In genomic region chrY:11334151-11334550, GRCh38 we compare ENCODE assay signal across 11 cellular contexts.
DNase-seq lines count a peak whose midpoint lies in the region; ATAC-seq, FAIRE-seq and TF ChIP-seq lines count a peak whose summit lies in the region.
"Had no signal": no experiment of that assay in that cellular context is flagged by ENCODE, and none has a peak within 500 bp of the region (broad histone marks: within the 10 kb centered on the region; RNA-seq: fewer than 3 reads in every experiment).

No MANE protein-coding gene starts in this region.

- H3K9me3 ChIP-seq in vagina, result no peaks in the 10 kb centered on the region
- H3K9me3 ChIP-seq: thyroid gland had no signal

- H3K27me3 ChIP-seq in brain microvascular endothelial cell (replicated peaks), result no peaks in the 10 kb centered on the region
- no peaks in the 10 kb centered on the region for H3K27me3 ChIP-seq in vagina
- H3K27me3 ChIP-seq: thyroid gland had no signal

- no peak overlapping the region for H3K27ac ChIP-seq in brain microvascular endothelial cell
- no peak overlapping the region for H3K27ac ChIP-seq in vagina
- H3K27ac ChIP-seq: skin epidermis, thyroid gland had no signal

- no peak overlapping the region for H3K4me3 ChIP-seq in brain microvascular endothelial cell (ENCODE audit: low read depth, low read length)
- H3K4me3 ChIP-seq in vagina, result no peak overlapping the region
- H3K4me3 ChIP-seq: skin epidermis, thyroid gland had no signal

- H3K4me1 ChIP-seq in vagina, result no peaks in the 10 kb centered on the region
- H3K4me1 ChIP-seq: thyroid gland had no signal

- no peak for FAIRE-seq in H54 (lab: Jason Lieb, UNC)

- H3K36me3 ChIP-seq in brain microvascular endothelial cell (replicated peaks) (no peaks in the 10 kb centered on the region), vagina (no peaks in the 10 kb centered on the region)
- H3K36me3 ChIP-seq: thyroid gland had no signal

- ATAC-seq in HG03108 (IDR thresholded peaks at IDR 0.05; ENCODE audit: unreplicated experiment), result no peak

- TF ChIP-seq POLR2A in vagina (IDR thresholded peaks at IDR 0.05) (no peak), H54 (IDR thresholded peaks at IDR 0.05; ENCODE audit: low read depth, low read length) (no peak)

- peak; percentile 4 for DNase-seq in stimulated activated CD4-positive, alpha-beta T cell treated with anti-CD3 and anti-CD28 coated beads, Interleukin-4, amount 100 ng/mL, for 24 hours
- DNase-seq in stimulated activated CD4-positive, alpha-beta T cell treated with anti-CD3 and anti-CD28 coated beads, Interleukin-12 subunit alpha, Interleukin-12 subunit beta, amount 100 ng/mL, for 4 hours, result no peak
- DNase-seq in brain microvascular endothelial cell (peak; percentile 0), kidney tubule cell (ENCODE audit: low spot score) (peak; percentile 14), vagina (ENCODE audit: extremely low spot score in 2 of 2) (peak; percentile 92 to 97), DMS114 treated with DMSO at 0.1 percent for 48 hours (lab: John Stamatoyannopoulos, UW; ENCODE audit: unreplicated experiment) (no peak), H54 (ENCODE audit: insufficient read length, low spot score) (no peak)
- DNase-seq: NCI-H1436 had no signal

- intact Hi-C loops in vagina (cut with DNase I), result no loop called here

- TF ChIP-seq CTCF in brain microvascular endothelial cell (IDR thresholded peaks at IDR 0.05; ENCODE audit: low read depth, low read length, missing control alignments) (no peak), vagina (IDR thresholded peaks at IDR 0.05) (no peak)

- in situ Hi-C loops in brain microvascular endothelial cell (cut with HindIII; ENCODE audit: low pct_ligation_motif_present, low sequenced_read_pairs), result no loop called here

Comparison
In these comparisons a context has a peak if more than half of its experiments do, and no peak if none do; other contexts are left out.
1. DNase-seq: peak in stimulated activated CD4-positive, alpha-beta T cell treated with anti-CD3 and anti-CD28 coated beads, Interleukin-4, amount 100 ng/mL, for 24 hours (single experiment), brain microvascular endothelial cell (single experiment), kidney tubule cell (single experiment) and vagina (2 of 2); none in stimulated activated CD4-positive, alpha-beta T cell treated with anti-CD3 and anti-CD28 coated beads, Interleukin-12 subunit alpha, Interleukin-12 subunit beta, amount 100 ng/mL, for 4 hours (single experiment), DMS114 treated with DMSO at 0.1 percent for 48 hours (single experiment) and H54 (single experiment).